Comparison of ENCODE assay signal across 29 cellular contexts in genomic region chr2:137654046-137654445, GRCh38.
"Had no signal": no experiment of that assay in that cellular context is flagged by ENCODE, and none has a peak within 500 bp of the region (broad histone marks: within the 10 kb centered on the region; RNA-seq: fewer than 3 reads in every experiment).

No MANE protein-coding gene starts in this region.

- H3K36me3 ChIP-seq: ascending aorta, WERI-Rb-1 had no signal

- ATAC-seq: activated CD4-positive, alpha-beta T cell treated with anti-CD3 and anti-CD28 coated beads for 36 hours; activated CD4-positive, CD25-positive, alpha-beta regulatory T cell treated with anti-CD3 and anti-CD28 coated beads, Interleukin-2, amount 50 U/mL, for 24 hours; activated CD8-positive, alpha-beta memory T cell treated with anti-CD3 and anti-CD28 coated beads, Interleukin-2, amount 10 ng/mL, durations not matched to agents 7 days and 5 days; activated CD8-positive, alpha-beta T cell treated with anti-CD3 and anti-CD28 coated beads, Interleukin-2, amount 10 ng/mL, durations not matched to agents 7 days and 5 days; activated naive CD8-positive, alpha-beta T cell treated with anti-CD3 and anti-CD28 coated beads, Interleukin-2, amount 50 U/mL, for 24 hours; WTC11 had no signal

- H3K4me3 ChIP-seq: ascending aorta had no signal

- H3K9me3 ChIP-seq: ascending aorta had no signal

- FAIRE-seq: colon had no signal

- H3K4me1 ChIP-seq: ascending aorta had no signal

- H3K27me3 ChIP-seq: ascending aorta had no signal

- DNase-seq: activated CD4-positive, alpha-beta memory T cell treated with anti-CD3 and anti-CD28 coated beads, Interleukin-2, amount 10 ng/mL, durations not matched to agents 7 days and 5 days; activated CD4-positive, alpha-beta T cell treated with anti-CD3 and anti-CD28 coated beads for 1 hour; activated CD4-positive, alpha-beta T cell treated with anti-CD3 and anti-CD28 coated beads for 36 hours; activated CD4-positive, alpha-beta T cell treated with anti-CD3 and anti-CD28 coated beads for 48 hours; activated CD4-positive, alpha-beta T cell treated with anti-CD3 and anti-CD28 coated beads, Interleukin-2, amount 10 ng/mL, durations not matched to agents 7 days and 5 days; activated CD4-positive, alpha-beta T cell treated with anti-CD3 and anti-CD28 coated beads, Interleukin-2, amount 50 U/mL, for 48 hours; activated CD4-positive, CD25-positive, alpha-beta regulatory T cell; activated CD8-positive, alpha-beta memory T cell treated with anti-CD3 and anti-CD28 coated beads for 24 hours; activated CD8-positive, alpha-beta memory T cell treated with anti-CD3 and anti-CD28 coated beads, Interleukin-2, amount 10 ng/mL, durations not matched to agents 7 days and 5 days; activated CD8-positive, alpha-beta memory T cell treated with anti-CD3 and anti-CD28 coated beads, Interleukin-2, amount 50 U/mL, for 48 hours; activated CD8-positive, alpha-beta T cell treated with anti-CD3 and anti-CD28 coated beads, Interleukin-2, amount 10 ng/mL, durations not matched to agents 7 days and 5 days; activated effector memory CD4-positive, alpha-beta T cell treated with Interleukin-2 at 50 U/mL for 16 hours; activated gamma-delta T cell; activated naive CD4-positive, alpha-beta T cell treated with anti-CD3 and anti-CD28 coated beads, Interleukin-2, amount 10 ng/mL, durations not matched to agents 7 days and 5 days; activated naive CD4-positive, alpha-beta T cell treated with Interleukin-2 at 50 U/mL for 16 hours; activated naive CD8-positive, alpha-beta T cell treated with anti-CD3 and anti-CD28 coated beads, Interleukin-2, amount 10 ng/mL, durations not matched to agents 7 days and 5 days; activated naive CD8-positive, alpha-beta T cell treated with anti-CD3 and anti-CD28 coated beads, Interleukin-2, amount 50 U/mL, for 24 hours; activated T-cell treated with anti-CD3 and anti-CD28 coated beads, Interleukin-2, amount 50 U/mL, for 24 hours; activated T-cell treated with anti-CD3 and anti-CD28 coated beads, Interleukin-2, amount 50 U/mL, for 48 hours; amygdala; anterior cingulate cortex; central memory CD4-positive, alpha-beta T cell; T-helper 2 cell; T-helper 9 cell; WERI-Rb-1 had no signal

- H3K27ac ChIP-seq: ascending aorta, WERI-Rb-1 had no signal
